In genomic region chr3:62332771-62333381, GRCh38 we compare ENCODE assay signal across 10 cellular contexts. TPM values are rescaled to one million over a fixed set of nuclear protein-coding genes. Genes with fewer than 3 reads are reported as not detected.
A peak's percentile ranks its signal among the peaks of the same experiment; 100 is the strongest.
DNase-seq lines count a peak whose midpoint lies in the region; ATAC-seq, FAIRE-seq and TF ChIP-seq lines count a peak whose summit lies in the region.
"Had no signal": no experiment of that assay in that cellular context is flagged by ENCODE, and none has a peak within 500 bp of the region (broad histone marks: within the 10 kb centered on the region; RNA-seq: fewer than 3 reads in every experiment).

No MANE protein-coding gene starts in this region.

- no peak overlapping the region for H3K27ac Mint-ChIP-seq in T-helper 17 cell
- no peak overlapping the region for H3K27ac Mint-ChIP-seq in activated CD4-positive, alpha-beta memory T cell treated with anti-CD3 and anti-CD28 coated beads, Interleukin-2, amount 10 ng/mL, durations not matched to agents 7 days and 5 days
- H3K27ac Mint-ChIP-seq in activated naive CD4-positive, alpha-beta T cell treated with anti-CD3 and anti-CD28 coated beads, Interleukin-2, amount 10 ng/mL, durations not matched to agents 7 days and 5 days: no peak overlapping the region
- H3K27ac Mint-ChIP-seq: activated naive CD8-positive, alpha-beta T cell had no signal

- no peak overlapping the region for H3K4me3 ChIP-seq in parathyroid adenoma (ENCODE audit: low read depth, low read length)

- H2AFZ ChIP-seq in parathyroid adenoma: no peak overlapping the region

- H3K9ac ChIP-seq in parathyroid adenoma: no peak overlapping the region

- H3K36me3 Mint-ChIP-seq in T-helper 17 cell (ENCODE audit: low read depth): no peaks in the 10 kb centered on the region
- H3K36me3 Mint-ChIP-seq in activated CD4-positive, alpha-beta memory T cell treated with anti-CD3 and anti-CD28 coated beads, Interleukin-2, amount 10 ng/mL, durations not matched to agents 7 days and 5 days (ENCODE audit: low read depth): no peaks in the 10 kb centered on the region
- H3K36me3 Mint-ChIP-seq in activated naive CD4-positive, alpha-beta T cell treated with anti-CD3 and anti-CD28 coated beads, Interleukin-2, amount 10 ng/mL, durations not matched to agents 7 days and 5 days: no peaks in the 10 kb centered on the region
- H3K36me3 Mint-ChIP-seq: activated naive CD8-positive, alpha-beta T cell had no signal

- H3K4me2 ChIP-seq in parathyroid adenoma (ENCODE audit: low read length): no peak overlapping the region

- H3K27me3 ChIP-seq in parathyroid adenoma (ENCODE audit: control insufficient read depth, insufficient read depth, low read length): no peaks in the 10 kb centered on the region

- H3K4me1 ChIP-seq in parathyroid adenoma: no peaks in the 10 kb centered on the region

- H3K4me3 Mint-ChIP-seq in T-helper 17 cell: no peak overlapping the region
- H3K4me3 Mint-ChIP-seq in activated CD4-positive, alpha-beta memory T cell treated with anti-CD3 and anti-CD28 coated beads, Interleukin-2, amount 10 ng/mL, durations not matched to agents 7 days and 5 days: no peak overlapping the region
- no peak overlapping the region for H3K4me3 Mint-ChIP-seq in activated naive CD4-positive, alpha-beta T cell treated with anti-CD3 and anti-CD28 coated beads, Interleukin-2, amount 10 ng/mL, durations not matched to agents 7 days and 5 days
- H3K4me3 Mint-ChIP-seq: activated naive CD8-positive, alpha-beta T cell had no signal

- no peaks in the 10 kb centered on the region for H3K79me2 ChIP-seq in parathyroid adenoma

- CTCF ChIA-PET in GM10248 (lab: Yijun Ruan, JAX): interaction anchor here (0.7 to 1.8 kb wide), 8 partner anchors 8 to 77 kb away, joined by 3 to 7 read pairs (median 3); no protein-coding TSS in a partner anchor
- CTCF ChIA-PET in activated CD4-positive, alpha-beta memory T cell treated with anti-CD3 and anti-CD28 coated beads, Interleukin-2, amount 10 ng/mL, durations not matched to agents 7 days and 5 days (lab: Charles Lee): interaction anchor here (1.0 kb wide), 1 partner anchor 17 kb away, joined by 3 read pairs; no protein-coding TSS in a partner anchor
- CTCF ChIA-PET in activated naive CD4-positive, alpha-beta T cell treated with anti-CD3 and anti-CD28 coated beads, Interleukin-2, amount 10 ng/mL, durations not matched to agents 7 days and 5 days (lab: Charles Lee): no interaction called here

- no peaks in the 10 kb centered on the region for H3K36me3 ChIP-seq in parathyroid adenoma (ENCODE audit: control insufficient read depth, insufficient read depth, low read length)

- no peaks in the 10 kb centered on the region for H3K9me3 Mint-ChIP-seq in activated CD4-positive, alpha-beta memory T cell treated with anti-CD3 and anti-CD28 coated beads, Interleukin-2, amount 10 ng/mL, durations not matched to agents 7 days and 5 days
- H3K9me3 Mint-ChIP-seq in activated naive CD4-positive, alpha-beta T cell treated with anti-CD3 and anti-CD28 coated beads, Interleukin-2, amount 10 ng/mL, durations not matched to agents 7 days and 5 days: no peaks in the 10 kb centered on the region

- peak; percentile 50 for TF ChIP-seq CTCF in GM10248 (IDR thresholded peaks at IDR 0.05; ENCODE audit: control extremely low read depth, extremely low read depth, low read depth, missing control alignments)
- peak; percentile 51 for TF ChIP-seq CTCF in parathyroid adenoma (IDR thresholded peaks at IDR 0.05)

- POLR2A ChIA-PET in GM10248 (lab: Yijun Ruan, JAX): no interaction called here
- POLR2A ChIA-PET in activated CD4-positive, alpha-beta memory T cell treated with anti-CD3 and anti-CD28 coated beads, Interleukin-2, amount 10 ng/mL, durations not matched to agents 7 days and 5 days (lab: Charles Lee): no interaction called here

- ATAC-seq in T-helper 17 cell: no peak

- H3K9me3 ChIP-seq in parathyroid adenoma (ENCODE audit: control insufficient read depth, low read length): no peaks in the 10 kb centered on the region
- no peaks in the 10 kb centered on the region for H3K9me3 ChIP-seq in T-helper 17 cell (ENCODE audit: control insufficient read depth, low read length, poor library complexity, severe bottlenecking)

- H3K27me3 Mint-ChIP-seq in T-helper 17 cell: no peaks in the 10 kb centered on the region
- H3K27me3 Mint-ChIP-seq in activated CD4-positive, alpha-beta memory T cell treated with anti-CD3 and anti-CD28 coated beads, Interleukin-2, amount 10 ng/mL, durations not matched to agents 7 days and 5 days: no peaks in the 10 kb centered on the region
- H3K27me3 Mint-ChIP-seq in activated naive CD4-positive, alpha-beta T cell treated with anti-CD3 and anti-CD28 coated beads, Interleukin-2, amount 10 ng/mL, durations not matched to agents 7 days and 5 days: no peaks in the 10 kb centered on the region

- H3K27ac ChIP-seq in parathyroid adenoma: no peak overlapping the region

- DNase-seq in GM10248 (ENCODE audit: extremely low spot score) (no peak), M059J (ENCODE audit: low read depth) (peak; percentile 2), dermis blood vessel endothelial cell (peak; percentile 45), urothelium cell line (ENCODE audit: low spot score) (no peak), T-helper 17 cell (no peak)
- no peak for DNase-seq in activated CD4-positive, alpha-beta memory T cell treated with anti-CD3 and anti-CD28 coated beads, Interleukin-2, amount 10 ng/mL, durations not matched to agents 7 days and 5 days
- DNase-seq in activated naive CD4-positive, alpha-beta T cell treated with anti-CD3 and anti-CD28 coated beads, Interleukin-2, amount 10 ng/mL, durations not matched to agents 7 days and 5 days: no peak

- H3K4me1 Mint-ChIP-seq in T-helper 17 cell: no peaks in the 10 kb centered on the region
- no peaks in the 10 kb centered on the region for H3K4me1 Mint-ChIP-seq in activated CD4-positive, alpha-beta memory T cell treated with anti-CD3 and anti-CD28 coated beads, Interleukin-2, amount 10 ng/mL, durations not matched to agents 7 days and 5 days
- H3K4me1 Mint-ChIP-seq in activated naive CD4-positive, alpha-beta T cell treated with anti-CD3 and anti-CD28 coated beads, Interleukin-2, amount 10 ng/mL, durations not matched to agents 7 days and 5 days: no peaks in the 10 kb centered on the region

- FAIRE-seq in urothelium cell line (lab: Jason Lieb, UNC): no peak

RNA-seq across cellular contexts. Expression of gene FEZF2, which starts 40.5 kb away (rescaled TPM):
- not detected in 2 replicates for total RNA-seq in M059J (2014; rRNA removed; shearing (Covaris generic))
- total RNA-seq in dermis blood vessel endothelial cell (not detected in 2 replicates), T-helper 17 cell (not detected)
- not detected for total RNA-seq in activated CD4-positive, alpha-beta memory T cell treated with anti-CD3 and anti-CD28 coated beads, Interleukin-2, amount 10 ng/mL, durations not matched to agents 7 days and 5 days
- total RNA-seq: skeletal muscle tissue had no signal

Comparison
In these comparisons a context has a peak if more than half of its experiments do, and no peak if none do; other contexts are left out.
1. DNase-seq: peak in M059J (single experiment) and dermis blood vessel endothelial cell (single experiment); none in GM10248 (single experiment), urothelium cell line (single experiment), T-helper 17 cell (0 of 3), activated CD4-positive, alpha-beta memory T cell treated with anti-CD3 and anti-CD28 coated beads, Interleukin-2, amount 10 ng/mL, durations not matched to agents 7 days and 5 days (single experiment) and activated naive CD4-positive, alpha-beta T cell treated with anti-CD3 and anti-CD28 coated beads, Interleukin-2, amount 10 ng/mL, durations not matched to agents 7 days and 5 days (single experiment).